Comparison of ENCODE assay signal across 1 cellular context in the genomic region with DNA sequence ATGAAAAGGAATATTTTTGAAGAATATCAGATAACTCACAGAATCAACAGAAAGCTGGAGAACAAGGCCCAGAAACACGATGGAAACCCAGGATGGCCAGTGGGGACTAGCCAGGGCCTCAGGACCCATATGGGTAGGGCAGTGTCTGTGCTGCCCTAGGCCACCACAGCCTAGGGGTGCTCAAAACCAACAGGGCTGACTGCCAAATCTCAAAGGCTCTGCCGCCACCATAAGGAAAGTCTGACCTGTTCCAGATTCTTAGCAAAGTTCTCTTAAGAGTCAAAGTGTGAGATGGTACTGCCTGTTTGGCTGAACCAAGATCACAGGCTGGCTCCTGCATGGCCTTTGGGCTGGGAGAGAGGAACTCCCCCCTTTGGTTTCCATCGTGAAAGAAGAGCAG.
TF ChIP-seq lines count a peak whose summit lies in the region.

No MANE protein-coding gene starts in this region.

TF ChIP-seq in GM23338, 12 proteins besides CTCF, POLR2A, EP300 and RAD21 (continued from another document):
- TF ChIP-seq ZNF462 (CRISPR knock-in tag; IDR thresholded peaks at IDR 0.05) (no peak), ETS1 (IDR thresholded peaks at IDR 0.05) (no peak), CREB1 (CRISPR knock-in tag; IDR thresholded peaks at IDR 0.05; ENCODE audit: low read depth) (no peak), STAT1 (IDR thresholded peaks at IDR 0.05; ENCODE audit: unreplicated experiment) (no peak)
